Comparison of ENCODE assay signal across 7 cellular contexts in the genomic region with DNA sequence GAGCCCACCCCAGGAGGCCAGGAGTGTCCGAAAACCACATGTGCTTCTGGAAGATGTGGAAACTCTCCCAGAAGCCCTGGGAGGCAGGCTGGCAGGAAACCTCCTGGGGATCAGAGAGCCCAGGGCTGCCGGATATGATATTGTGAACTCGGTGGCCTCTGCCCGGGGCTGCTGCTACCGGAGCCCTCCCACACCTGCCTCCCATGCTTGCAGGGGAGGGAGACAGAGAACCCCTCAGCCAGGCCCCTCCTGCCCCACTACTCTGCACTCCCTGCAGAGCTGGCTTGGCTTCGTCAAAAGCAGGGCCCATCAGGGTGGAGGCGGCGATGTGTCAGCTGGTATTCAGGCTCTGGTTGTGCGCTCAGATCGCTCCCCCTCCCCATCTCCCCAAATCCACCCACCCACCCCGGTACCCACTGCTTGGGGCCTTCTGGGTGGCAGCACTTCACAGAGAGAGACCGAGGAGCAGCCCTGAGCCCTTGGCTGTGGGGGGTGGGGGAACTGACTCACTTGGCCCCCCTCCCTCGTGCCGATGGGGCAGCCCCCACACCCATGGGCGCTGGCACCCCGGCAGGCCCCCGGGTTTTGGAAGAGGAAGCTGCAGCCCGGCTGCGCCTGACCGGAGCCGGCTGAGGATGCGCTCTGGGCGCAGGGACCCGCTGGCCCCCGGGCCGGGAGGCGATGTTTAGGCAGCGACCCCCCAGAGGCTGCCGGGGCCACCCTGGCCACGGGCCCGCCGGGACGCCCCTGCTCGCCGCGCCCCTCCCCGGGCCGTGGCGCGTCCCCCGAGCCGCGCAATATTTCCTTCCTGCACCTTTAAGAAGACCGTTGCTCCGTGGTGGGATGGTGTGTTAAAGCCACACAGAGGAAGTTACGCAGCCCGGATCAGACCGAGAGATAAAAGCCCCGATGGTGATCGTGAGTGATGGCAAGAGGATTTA. TPM values are rescaled to one million over a fixed set of nuclear protein-coding genes. Genes with fewer than 3 reads are reported as not detected.
A peak's percentile ranks its signal among the peaks of the same experiment; 100 is the strongest.
DNase-seq lines count a peak whose midpoint lies in the region; ATAC-seq, FAIRE-seq and TF ChIP-seq lines count a peak whose summit lies in the region.

No MANE protein-coding gene starts in this region.

- H3K9me3 ChIP-seq in OCI-LY3 (ENCODE audit: insufficient read depth, low read length) (no peaks in the 10 kb centered on the region), aorta (ENCODE audit: control insufficient read depth, low read length) (no peaks in the 10 kb centered on the region)

- ATAC-seq in aorta (ENCODE audit: low FRiP score) = no peak
- no peak for ATAC-seq in HG02610 (IDR thresholded peaks at IDR 0.05; ENCODE audit: unreplicated experiment)

- peak overlapping the region; percentile 80 for H2AFZ ChIP-seq in OCI-LY3 (ENCODE audit: low read depth, low read length)

- 4% methylated on average over 42 to 50 of the region's 50 CpGs for WGBS in aorta, 2 donors

- peak overlapping the region; percentile 81 for H3K4me2 ChIP-seq in OCI-LY3 (ENCODE audit: low read length)

- intact Hi-C loops in aorta (cut with DNase I) = loop anchor here in 1 of 2 donors (5.0 kb wide), 2 partner anchors 76 to 394 kb away; no protein-coding TSS in a partner anchor

- H3K4me3 ChIP-seq in OCI-LY3 (ENCODE audit: low read length) = peak overlapping the region; percentile 96
- H3K4me3 ChIP-seq in fibroblast of pulmonary artery (replicated peaks; ENCODE audit: low read depth, low read length) = peak overlapping the region; percentile 64
- H3K4me3 ChIP-seq in aorta (ENCODE audit: low read length in 2 of 2) = peak overlapping the region; percentile 81

- peaks cover 3% of the 10 kb centered on the region for H3K4me1 Mint-ChIP-seq in progenitor cell of endocrine pancreas (ENCODE audit: low read depth)

- no peak overlapping the region for H3K27ac ChIP-seq in OCI-LY3 (ENCODE audit: low read length)
- H3K27ac ChIP-seq in aorta (ENCODE audit: low read depth in 1 of 2, low read length in 2 of 2) = no peak overlapping the region

- peak overlapping the region; percentile 82 for H3K4me3 Mint-ChIP-seq in progenitor cell of endocrine pancreas (ENCODE audit: low read depth)

- peak; percentile 44 for FAIRE-seq in GM18507 (lab: Jason Lieb, UNC)

- peak overlapping the region; percentile 81 for H3K27ac Mint-ChIP-seq in progenitor cell of endocrine pancreas

- no peaks in the 10 kb centered on the region for H3K36me3 Mint-ChIP-seq in progenitor cell of endocrine pancreas (ENCODE audit: insufficient read depth)

- peaks cover 51% of the 10 kb centered on the region for H3K27me3 ChIP-seq in OCI-LY3 (ENCODE audit: low read depth, low read length)
- no peaks in the 10 kb centered on the region for H3K27me3 ChIP-seq in aorta (ENCODE audit: control insufficient read depth in 1 of 2, insufficient read depth in 2 of 2, low read length in 1 of 2)

- H3K9me3 Mint-ChIP-seq in progenitor cell of endocrine pancreas (ENCODE audit: low read depth) = no peaks in the 10 kb centered on the region

- no peaks in the 10 kb centered on the region for H4K20me1 ChIP-seq in OCI-LY3 (ENCODE audit: insufficient read depth, low read length)

- TF ChIP-seq CTCF in OCI-LY3 (IDR thresholded peaks at IDR 0.05; ENCODE audit: low read depth, low read length) (no peak), fibroblast of pulmonary artery (IDR thresholded peaks at IDR 0.05; ENCODE audit: low read length, missing control alignments) (no peak), progenitor cell of endocrine pancreas (IDR thresholded peaks at IDR 0.05; ENCODE audit: unreplicated experiment) (no peak)

- no peak for DNase-seq in GM18507 (ENCODE audit: extremely low spot score, insufficient read length, low read depth)
- peak; percentile 40 for DNase-seq in activated T-cell treated with anti-CD3 and anti-CD28 coated beads for 48 hours (ENCODE audit: low read depth)
- DNase-seq in fibroblast of pulmonary artery (ENCODE audit: low read depth) = peak; percentile 76
- no peak for DNase-seq in progenitor cell of endocrine pancreas (ENCODE audit: low spot score, unreplicated experiment)
- no peak for DNase-seq in aorta

- H3K4me1 ChIP-seq in OCI-LY3 (ENCODE audit: low read length) = peaks cover 12% of the 10 kb centered on the region
- no peaks in the 10 kb centered on the region for H3K4me1 ChIP-seq in aorta (ENCODE audit: control insufficient read depth in 1 of 2, insufficient read depth in 2 of 2, low read length in 2 of 2)

- no peaks in the 10 kb centered on the region for H3K79me2 ChIP-seq in OCI-LY3 (ENCODE audit: low read length)

- peaks cover 80% of the 10 kb centered on the region for H3K27me3 Mint-ChIP-seq in progenitor cell of endocrine pancreas

- H3K9ac ChIP-seq in OCI-LY3 (ENCODE audit: low read length) = peak overlapping the region; percentile 52

- H3K36me3 ChIP-seq in OCI-LY3 (replicated peaks; ENCODE audit: low read depth, low read length) (no peaks in the 10 kb centered on the region), aorta (ENCODE audit: control insufficient read depth in 1 of 2, insufficient read depth in 2 of 2, low read length in 1 of 2) (no peaks in the 10 kb centered on the region)

RNA-seq across cellular contexts. Expression of gene NTNG2, which starts 0.8 kb away (rescaled TPM):
- 2.4 TPM in 2 replicates for total RNA-seq in progenitor cell of endocrine pancreas
- 1 to 10 TPM; 1.8 to 5.3 TPM for total RNA-seq in aorta
- under 1 TPM; 0.25 to 0.33 TPM for polyA plus RNA-seq in aorta

Comparison
In these comparisons a context has a peak if more than half of its experiments do, and no peak if none do; other contexts are left out.
1. DNase-seq: peak in activated T-cell treated with anti-CD3 and anti-CD28 coated beads for 48 hours (single experiment) and fibroblast of pulmonary artery (single experiment); none in GM18507 (single experiment), progenitor cell of endocrine pancreas (single experiment) and aorta (0 of 2).
2. Peak in every context shown above with its lines, with median percentiles within 50 percentile points of each other: H3K4me3 ChIP-seq.